ENCODE assay signal across 16 cellular contexts in genomic region chr2:72932045-72932444, GRCh38. TPM values are rescaled to one million over a fixed set of nuclear protein-coding genes. Genes with fewer than 3 reads are reported as not detected.
DNase-seq lines count a peak whose midpoint lies in the region; ATAC-seq and TF ChIP-seq lines count a peak whose summit lies in the region.
"Had no signal": no experiment of that assay in that cellular context is flagged by ENCODE, and none has a peak within 500 bp of the region (broad histone marks: within the 10 kb centered on the region; RNA-seq: fewer than 3 reads in every experiment).

No MANE protein-coding gene starts in this region.

- no peak overlapping the region for H3K4me3 Mint-ChIP-seq in chondrocyte (ENCODE audit: unreplicated experiment)
- H3K4me3 Mint-ChIP-seq: neural progenitor cell had no signal

- H2AFZ ChIP-seq in DND-41 (ENCODE audit: low read depth, low read length) (no peak overlapping the region), OCI-LY3 (ENCODE audit: low read depth, low read length) (peak overlapping the region; percentile 20; the same call in 1 of the 2 replicates)
- H2AFZ ChIP-seq: neural progenitor cell had no signal

- ATAC-seq in DND-41 (ENCODE audit: insufficient read depth, low read depth): peak; percentile 73
- no peak for ATAC-seq in HG02571 (IDR thresholded peaks at IDR 0.05; ENCODE audit: unreplicated experiment)

- DNase-seq in AG08396 (ENCODE audit: low spot score) (peak; percentile 51), DND-41 (peak; percentile 35), fibroblast of mammary gland (ENCODE audit: low read depth) (peak; percentile 38), chondrocyte (ENCODE audit: low spot score) (no peak)
- no peak for DNase-seq in stimulated activated naive CD4-positive, alpha-beta T cell treated with Interleukin-2 at 50 U/mL for 16 hours (lab: John Stamatoyannopoulos, UW)
- DNase-seq: MV-4-11; NCI-H2171; stimulated activated naive CD8-positive, alpha-beta T cell treated with anti-CD3 and anti-CD28 coated beads, Interleukin-15, Interleukin-2, amounts not matched to agents 100 U/mL and 50 U/mL, for 24 hours had no signal

- peaks cover 3% of the 10 kb centered on the region for H4K20me1 ChIP-seq in DND-41 (ENCODE audit: insufficient read depth, low read length)
- no peaks in the 10 kb centered on the region for H4K20me1 ChIP-seq in OCI-LY3 (ENCODE audit: insufficient read depth, low read length)

- H3K9me3 Mint-ChIP-seq in chondrocyte (ENCODE audit: low read depth): no peaks in the 10 kb centered on the region
- H3K9me3 Mint-ChIP-seq: neural progenitor cell had no signal

- H3K4me1 ChIP-seq in DND-41 (ENCODE audit: insufficient read depth, low read length) (no peaks in the 10 kb centered on the region), OCI-LY3 (ENCODE audit: low read length) (peaks cover 53% of the 10 kb centered on the region)
- H3K4me1 ChIP-seq: adrenal gland, HAP-1, neural progenitor cell had no signal

- no peaks in the 10 kb centered on the region for H3K4me1 Mint-ChIP-seq in chondrocyte (ENCODE audit: low read depth)
- H3K4me1 Mint-ChIP-seq: neural progenitor cell had no signal

- no peak overlapping the region for H3K9ac ChIP-seq in DND-41 (ENCODE audit: low read depth, low read length)
- H3K9ac ChIP-seq in OCI-LY3 (ENCODE audit: low read length): peak overlapping the region; percentile 59; the same call in 1 of the 2 replicates
- H3K9ac ChIP-seq: neural progenitor cell had no signal

- H3K4me3 ChIP-seq in DND-41 (ENCODE audit: low read depth in 1 of 2, low read length in 2 of 2) (no peak overlapping the region), OCI-LY3 (ENCODE audit: low read length) (peak overlapping the region; percentile 29; the same call in 1 of the 2 replicates), fibroblast of mammary gland (ENCODE audit: control insufficient read depth, low read depth, low read length) (no peak overlapping the region)
- H3K4me3 ChIP-seq: adrenal gland, dorsolateral prefrontal cortex, HAP-1, lung, neural progenitor cell had no signal

- H3K36me3 ChIP-seq in DND-41 (ENCODE audit: insufficient read depth, low read length) (no peaks in the 10 kb centered on the region), OCI-LY3 (replicated peaks; ENCODE audit: low read depth, low read length) (no peaks in the 10 kb centered on the region)
- H3K36me3 ChIP-seq: adrenal gland, HAP-1, neural progenitor cell had no signal

- no peaks in the 10 kb centered on the region for H3K36me3 Mint-ChIP-seq in chondrocyte (ENCODE audit: low read depth)
- H3K36me3 Mint-ChIP-seq: neural progenitor cell had no signal

- TF ChIP-seq CTCF in DND-41 (IDR thresholded peaks at IDR 0.05; ENCODE audit: borderline replicate concordance, extremely low read depth, low read length, poor library complexity, severe bottlenecking) (no peak), OCI-LY3 (IDR thresholded peaks at IDR 0.05; ENCODE audit: low read depth, low read length) (no peak), fibroblast of mammary gland (conservative IDR thresholded peaks at IDR 0.05; ENCODE audit: control insufficient read depth, insufficient read depth, low read depth, low read length) (no peak), chondrocyte (IDR thresholded peaks at IDR 0.05) (no peak)

- H3K27ac ChIP-seq in DND-41 (ENCODE audit: low read length): no peak overlapping the region
- H3K27ac ChIP-seq in OCI-LY3 (ENCODE audit: low read length): peak overlapping the region; percentile 87
- H3K27ac ChIP-seq: adrenal gland, neural progenitor cell had no signal

- H3K27ac Mint-ChIP-seq in chondrocyte (ENCODE audit: unreplicated experiment): no peak overlapping the region
- H3K27ac Mint-ChIP-seq: neural progenitor cell had no signal

- H3K27me3 Mint-ChIP-seq in chondrocyte (ENCODE audit: low read depth): peaks cover 30% of the 10 kb centered on the region

- H3K79me2 ChIP-seq in DND-41 (ENCODE audit: insufficient read depth, low read length) (no peaks in the 10 kb centered on the region), OCI-LY3 (ENCODE audit: low read length) (no peaks in the 10 kb centered on the region)

- no peak overlapping the region for H3K4me2 ChIP-seq in DND-41 (ENCODE audit: insufficient read depth, low read length)
- H3K4me2 ChIP-seq in OCI-LY3 (ENCODE audit: low read length): peak overlapping the region; percentile 65
- H3K4me2 ChIP-seq: neural progenitor cell had no signal

- no peaks in the 10 kb centered on the region for H3K9me3 ChIP-seq in DND-41 (ENCODE audit: insufficient read depth, low read length, severe bottlenecking)
- H3K9me3 ChIP-seq in OCI-LY3 (ENCODE audit: insufficient read depth, low read length): no peaks in the 10 kb centered on the region
- H3K9me3 ChIP-seq: adrenal gland, HAP-1 had no signal

- peaks cover 6% of the 10 kb centered on the region for H3K27me3 ChIP-seq in DND-41 (ENCODE audit: insufficient read depth, low read length, poor library complexity)
- peaks cover 6% of the 10 kb centered on the region for H3K27me3 ChIP-seq in OCI-LY3 (ENCODE audit: low read depth, low read length)

RNA-seq across cellular contexts. Expression of gene EMX1, which starts 14.7 kb away (rescaled TPM):
- not detected in 3 replicates for total RNA-seq in chondrocyte
- total RNA-seq: skeletal muscle tissue had no signal

RNA-seq across cellular contexts. Expression of gene SPR, which starts 44.8 kb away (rescaled TPM):
- 8.9 to 13.5 TPM (median 12.8 TPM) in 3 replicates for total RNA-seq in chondrocyte

Comparison
In these comparisons a context has a peak if more than half of its experiments do, and no peak if none do; other contexts are left out.
1. DNase-seq: peak in AG08396 (single experiment), DND-41 (single experiment) and fibroblast of mammary gland (single experiment); none in chondrocyte (single experiment) and stimulated activated naive CD4-positive, alpha-beta T cell treated with Interleukin-2 at 50 U/mL for 16 hours (single experiment).